ENCODE assay signal across 15 cellular contexts in genomic region chrX:66919280-66919832, GRCh38.
"Had no signal": no experiment of that assay in that cellular context is flagged by ENCODE, and none has a peak within 500 bp of the region (broad histone marks: within the 10 kb centered on the region; RNA-seq: fewer than 3 reads in every experiment).

No MANE protein-coding gene starts in this region.

- H3K9me3 ChIP-seq: sigmoid colon had no signal

- H3K27me3 Mint-ChIP-seq: activated CD4-positive, alpha-beta memory T cell treated with anti-CD3 and anti-CD28 coated beads for 36 hours; activated CD8-positive, alpha-beta memory T cell treated with anti-CD3 and anti-CD28 coated beads, Interleukin-2, amount 10 ng/mL, durations not matched to agents 7 days and 5 days; memory B cell had no signal

- H3K4me3 Mint-ChIP-seq: activated CD4-positive, alpha-beta memory T cell treated with anti-CD3 and anti-CD28 coated beads for 36 hours; activated CD8-positive, alpha-beta memory T cell treated with anti-CD3 and anti-CD28 coated beads, Interleukin-2, amount 10 ng/mL, durations not matched to agents 7 days and 5 days; activated naive CD4-positive, alpha-beta T cell treated with anti-CD3 and anti-CD28 coated beads for 36 hours; activated naive CD8-positive, alpha-beta T cell treated with anti-CD3 and anti-CD28 coated beads, Interleukin-2, amount 50 U/mL, for 24 hours; endodermal cell; memory B cell; natural killer cell treated with Interleukin-12 subunit alpha and Interleukin-12 subunit beta and Interleukin-15 and Interleukin-18, amount 100 ng/mL, for 72 hours; stimulated activated effector memory CD8-positive, alpha-beta T cell treated with anti-CD3 and anti-CD28 coated beads, Interleukin-12 subunit alpha, Interleukin-12 subunit beta, amount 100 ng/mL, for 72 hours had no signal

- ATAC-seq: activated CD8-positive, alpha-beta memory T cell treated with anti-CD3 and anti-CD28 coated beads, Interleukin-2, amount 10 ng/mL, durations not matched to agents 7 days and 5 days; activated naive CD8-positive, alpha-beta T cell treated with anti-CD3 and anti-CD28 coated beads, Interleukin-2, amount 50 U/mL, for 24 hours; left ventricle myocardium superior; natural killer cell treated with Interleukin-12 subunit alpha and Interleukin-12 subunit beta and Interleukin-15 and Interleukin-18, amount 100 ng/mL, for 72 hours; stimulated activated effector memory CD8-positive, alpha-beta T cell treated with anti-CD3 and anti-CD28 coated beads, Interleukin-12 subunit alpha, Interleukin-12 subunit beta, amount 100 ng/mL, for 72 hours had no signal

- H3K4me3 ChIP-seq: sigmoid colon had no signal

- H3K36me3 Mint-ChIP-seq: activated CD4-positive, alpha-beta memory T cell treated with anti-CD3 and anti-CD28 coated beads for 36 hours; activated CD8-positive, alpha-beta memory T cell treated with anti-CD3 and anti-CD28 coated beads, Interleukin-2, amount 10 ng/mL, durations not matched to agents 7 days and 5 days; memory B cell; stimulated activated effector memory CD8-positive, alpha-beta T cell treated with anti-CD3 and anti-CD28 coated beads, Interleukin-12 subunit alpha, Interleukin-12 subunit beta, amount 100 ng/mL, for 72 hours had no signal

- H3K27ac ChIP-seq: sigmoid colon had no signal

- DNase-seq: activated CD4-positive, alpha-beta memory T cell treated with anti-CD3 and anti-CD28 coated beads for 36 hours; activated CD8-positive, alpha-beta memory T cell treated with anti-CD3 and anti-CD28 coated beads, Interleukin-2, amount 10 ng/mL, durations not matched to agents 7 days and 5 days; activated naive CD4-positive, alpha-beta T cell treated with anti-CD3 and anti-CD28 coated beads for 36 hours; activated naive CD8-positive, alpha-beta T cell treated with anti-CD3 and anti-CD28 coated beads, Interleukin-2, amount 50 U/mL, for 24 hours; activated T-cell treated with anti-CD3 and anti-CD28 coated beads, Interleukin-2, amount 50 U/mL, for 1 hour; endodermal cell; erythroblast; left ventricle myocardium superior; occipital lobe; sigmoid colon; T-helper 1 cell had no signal

- H3K36me3 ChIP-seq: sigmoid colon had no signal

- H3K27ac Mint-ChIP-seq: activated CD4-positive, alpha-beta memory T cell treated with anti-CD3 and anti-CD28 coated beads for 36 hours; activated CD8-positive, alpha-beta memory T cell treated with anti-CD3 and anti-CD28 coated beads, Interleukin-2, amount 10 ng/mL, durations not matched to agents 7 days and 5 days; activated naive CD4-positive, alpha-beta T cell treated with anti-CD3 and anti-CD28 coated beads for 36 hours; activated naive CD8-positive, alpha-beta T cell treated with anti-CD3 and anti-CD28 coated beads, Interleukin-2, amount 50 U/mL, for 24 hours; activated T-helper 2 cell treated with anti-CD3 and anti-CD28 coated beads, Interferon-gamma antibody, Interleukin-2, Interleukin-4, amounts not matched to agents 10 μg/mL and 5 μg/mL and 100 μg/mL, durations not matched to agents 14 hours and 24 hours and 36 hours; endodermal cell; memory B cell; natural killer cell treated with Interleukin-12 subunit alpha and Interleukin-12 subunit beta and Interleukin-15 and Interleukin-18, amount 100 ng/mL, for 72 hours; stimulated activated effector memory CD8-positive, alpha-beta T cell treated with anti-CD3 and anti-CD28 coated beads, Interleukin-12 subunit alpha, Interleukin-12 subunit beta, amount 100 ng/mL, for 72 hours had no signal

- H3K9me3 Mint-ChIP-seq: activated CD4-positive, alpha-beta memory T cell treated with anti-CD3 and anti-CD28 coated beads for 36 hours; activated naive CD8-positive, alpha-beta T cell treated with anti-CD3 and anti-CD28 coated beads, Interleukin-2, amount 50 U/mL, for 24 hours; activated T-helper 2 cell treated with anti-CD3 and anti-CD28 coated beads, Interferon-gamma antibody, Interleukin-2, Interleukin-4, amounts not matched to agents 10 μg/mL and 5 μg/mL and 100 μg/mL, durations not matched to agents 14 hours and 24 hours and 36 hours had no signal

- H3K4me1 Mint-ChIP-seq: activated CD8-positive, alpha-beta memory T cell treated with anti-CD3 and anti-CD28 coated beads, Interleukin-2, amount 10 ng/mL, durations not matched to agents 7 days and 5 days; activated naive CD8-positive, alpha-beta T cell treated with anti-CD3 and anti-CD28 coated beads, Interleukin-2, amount 50 U/mL, for 24 hours; endodermal cell; memory B cell; stimulated activated effector memory CD8-positive, alpha-beta T cell treated with anti-CD3 and anti-CD28 coated beads, Interleukin-12 subunit alpha, Interleukin-12 subunit beta, amount 100 ng/mL, for 72 hours had no signal
